ENCODE assay signal across 1 cellular context in genomic region chr5:150449491-150450339, GRCh38.
TF ChIP-seq lines count a peak whose summit lies in the region.

Gene RPS14 (minus strand): TSS chr5:150449739. CDS start chr5:150447733, 2,006 bp downstream.

TF ChIP-seq in HepG2, 621 proteins besides CTCF, POLR2A, EP300 and RAD21 (continued from another document and continues in another):
- TF ChIP-seq THAP8 (CRISPR knock-in tag; IDR thresholded peaks at IDR 0.05; ENCODE audit: borderline replicate concordance) (no peak; the same call in 1 of the 2 replicates), NR3C1 (CRISPR knock-in tag; IDR thresholded peaks at IDR 0.05) (no peak), HES4 (CRISPR knock-in tag; IDR thresholded peaks at IDR 0.05; ENCODE audit: borderline replicate concordance) (peak; percentile 23; the same call in 1 of the 2 replicates), ZNF317 (CRISPR knock-in tag; IDR thresholded peaks at IDR 0.05) (peak; percentile 69; the same call in 1 of the 2 replicates), ZNF460 (CRISPR knock-in tag; IDR thresholded peaks at IDR 0.05; ENCODE audit: borderline replicate concordance) (peak; percentile 100), ZNF609 (CRISPR knock-in tag; IDR thresholded peaks at IDR 0.05; ENCODE audit: borderline replicate concordance) (no peak; the same call in 1 of the 2 replicates), ZNF773 (CRISPR knock-in tag; IDR thresholded peaks at IDR 0.05; ENCODE audit: borderline replicate concordance) (no peak), REL (CRISPR knock-in tag; conservative IDR thresholded peaks at IDR 0.05) (peak; percentile 87), SNAPC5 (CRISPR knock-in tag; IDR thresholded peaks at IDR 0.05; ENCODE audit: borderline replicate concordance) (no peak), ZNF567 (CRISPR knock-in tag; IDR thresholded peaks at IDR 0.05; ENCODE audit: borderline replicate concordance) (0 out of 2 replicates have a peak, but pooled peaks have one; percentile 26), LRRFIP1 (CRISPR knock-in tag; conservative IDR thresholded peaks at IDR 0.05) (no peak), ZNF326 (CRISPR knock-in tag; IDR thresholded peaks at IDR 0.05; ENCODE audit: borderline replicate concordance) (no peak), USF2 (IDR thresholded peaks at IDR 0.05; ENCODE audit: low read depth, low read length) (0 out of 2 replicates have a peak, but pooled peaks have one; percentile 28), USF2 (CRISPR knock-in tag; IDR thresholded peaks at IDR 0.05; ENCODE audit: borderline replicate concordance) (peak; percentile 74; the same call in 1 of the 2 replicates), ZNF513 (CRISPR knock-in tag; conservative IDR thresholded peaks at IDR 0.05) (no peak), ATAD3A (CRISPR knock-in tag; IDR thresholded peaks at IDR 0.05) (no peak), ZNF292 (CRISPR knock-in tag; IDR thresholded peaks at IDR 0.05; ENCODE audit: borderline replicate concordance, low read depth) (0 out of 2 replicates have a peak, but pooled peaks have one; percentile 35), ZNF430 (CRISPR knock-in tag; IDR thresholded peaks at IDR 0.05) (peak; percentile 96), ZNF660 (CRISPR knock-in tag; IDR thresholded peaks at IDR 0.05; ENCODE audit: borderline replicate concordance, low read depth) (0 out of 2 replicates have a peak, but pooled peaks have one; percentile 24), MTA1 (CRISPR knock-in tag; IDR thresholded peaks at IDR 0.05; ENCODE audit: borderline replicate concordance) (peak; percentile 70; the same call in 1 of the 2 replicates), IRF9 (CRISPR knock-in tag; IDR thresholded peaks at IDR 0.05; ENCODE audit: borderline replicate concordance) (peak; percentile 98), HNRNPH1 (optimal IDR thresholded peaks at IDR 0.05; ENCODE audit: low read depth, low read length) (no peak), ZNF224 (CRISPR knock-in tag; IDR thresholded peaks at IDR 0.05) (peak; percentile 72; the same call in 1 of the 2 replicates), SOX5 (CRISPR knock-in tag; IDR thresholded peaks at IDR 0.05; ENCODE audit: borderline replicate concordance) (no peak), ISX (CRISPR knock-in tag; conservative IDR thresholded peaks at IDR 0.05) (no peak), AGO1 (IDR thresholded peaks at IDR 0.05; ENCODE audit: low read depth, low read length, poor library complexity, severe bottlenecking) (peak; percentile 76), TBP (CRISPR knock-in tag; IDR thresholded peaks at IDR 0.05) (no peak), SNAI1 (CRISPR knock-in tag; IDR thresholded peaks at IDR 0.05; ENCODE audit: borderline replicate concordance) (peak; percentile 89), ZBTB4 (CRISPR knock-in tag; IDR thresholded peaks at IDR 0.05; ENCODE audit: borderline replicate concordance) (0 out of 2 replicates have a peak, but pooled peaks have one; percentile 58), HDAC6 (IDR thresholded peaks at IDR 0.05; ENCODE audit: low read depth, low read length) (no peak), ZFP82 (CRISPR knock-in tag; IDR thresholded peaks at IDR 0.05; ENCODE audit: borderline replicate concordance) (no peak), ZNF720 (CRISPR knock-in tag; IDR thresholded peaks at IDR 0.05) (no peak), SIN3B (IDR thresholded peaks at IDR 0.05; ENCODE audit: low read length) (0 out of 2 replicates have a peak, but pooled peaks have one; percentile 38), SYNCRIP (IDR thresholded peaks at IDR 0.05; ENCODE audit: insufficient read depth, low read depth, low read length) (no peak), ZBTB10 (CRISPR knock-in tag; IDR thresholded peaks at IDR 0.05; ENCODE audit: borderline replicate concordance) (no peak; the same call in 1 of the 2 replicates), STAT5B (CRISPR knock-in tag; IDR thresholded peaks at IDR 0.05) (0 out of 2 replicates have a peak, but pooled peaks have one; percentile 72), THYN1 (CRISPR knock-in tag; IDR thresholded peaks at IDR 0.05; ENCODE audit: borderline replicate concordance, low read depth) (no peak), ZNF776 (CRISPR knock-in tag; IDR thresholded peaks at IDR 0.05) (peak; percentile 73; the same call in 1 of the 2 replicates)
